In genomic region chr7:45181286-45181960, GRCh38 we compare ENCODE assay signal across 16 cellular contexts. TPM values are rescaled to one million over a fixed set of nuclear protein-coding genes. Genes with fewer than 3 reads are reported as not detected.
"Had no signal": no experiment of that assay in that cellular context is flagged by ENCODE, and none has a peak within 500 bp of the region (broad histone marks: within the 10 kb centered on the region; RNA-seq: fewer than 3 reads in every experiment).

No MANE protein-coding gene starts in this region.

- H3K4me1 ChIP-seq: gastrocnemius medialis, prostate gland, thyroid gland, vagina had no signal

- H3K36me3 ChIP-seq: gastrocnemius medialis, prostate gland, thyroid gland, vagina had no signal

- H3K27me3 ChIP-seq: gastrocnemius medialis, heart left ventricle, thyroid gland, vagina had no signal

- H3K4me3 Mint-ChIP-seq: memory B cell; naive thymus-derived CD8-positive, alpha-beta T cell had no signal

- H3K4me3 ChIP-seq: gastrocnemius medialis, heart left ventricle, left ventricle myocardium inferior, prostate gland, smooth muscle cell, thyroid gland, vagina had no signal

- ATAC-seq: gastrocnemius medialis; heart left ventricle; naive thymus-derived CD8-positive, alpha-beta T cell; right cardiac atrium had no signal

- H3K27ac Mint-ChIP-seq: memory B cell had no signal

- H3K9me3 ChIP-seq: gastrocnemius medialis, heart left ventricle, left ventricle myocardium inferior, prostate gland, thyroid gland, vagina had no signal

- H3K9me3 Mint-ChIP-seq: memory B cell; naive thymus-derived CD8-positive, alpha-beta T cell had no signal

- H3K4me1 Mint-ChIP-seq: memory B cell; naive thymus-derived CD8-positive, alpha-beta T cell had no signal

- DNase-seq: activated CD4-positive, alpha-beta T cell treated with anti-CD3 and anti-CD28 coated beads, Interleukin-2, amount 50 U/mL, for 48 hours; activated naive CD4-positive, alpha-beta T cell treated with Interleukin-2 at 50 U/mL for 16 hours; erythroblast; gastrocnemius medialis; left ventricle myocardium inferior; nucleus accumbens; right cardiac atrium; thyroid gland had no signal

- H3K36me3 Mint-ChIP-seq: memory B cell; naive thymus-derived CD8-positive, alpha-beta T cell had no signal

- H3K27ac ChIP-seq: gastrocnemius medialis, heart left ventricle, left ventricle myocardium inferior, prostate gland, thyroid gland, vagina had no signal

RNA-seq across cellular contexts. Expression of gene RAMP3, which starts 23.8 kb away (rescaled TPM):
- total RNA-seq: astrocyte; bronchial epithelial cell; naive thymus-derived CD8-positive, alpha-beta T cell; smooth muscle cell had no signal
